Comparison of ENCODE assay signal across 8 cellular contexts in genomic region chr9:128551652-128552152, GRCh38. TPM values are rescaled to one million over a fixed set of nuclear protein-coding genes. Genes with fewer than 3 reads are reported as not detected.
DNase-seq lines count a peak whose midpoint lies in the region; ATAC-seq and TF ChIP-seq lines count a peak whose summit lies in the region.

No MANE protein-coding gene starts in this region.

- peaks cover 0 to 4% (median 0%) of the 10 kb centered on the region in 3 donors for H3K36me3 Mint-ChIP-seq in CD8-positive, alpha-beta memory T cell
- H3K36me3 Mint-ChIP-seq in naive B cell = no peaks in the 10 kb centered on the region

- intact Hi-C loops in IMR-90 (cut with micrococcal nuclease) (no loop called here), colonic mucosa (cut with DNase I) (no loop called here)

- peak overlapping the region; percentile 83 for H3K4ac ChIP-seq in IMR-90 (ENCODE audit: low read depth, low read length)

- peaks cover 0 to 2% of the 10 kb centered on the region in 2 donors for H3K27me3 Mint-ChIP-seq in CD8-positive, alpha-beta memory T cell
- no peaks in the 10 kb centered on the region for H3K27me3 Mint-ChIP-seq in naive B cell

- peaks cover 0 to 45% of the 10 kb centered on the region in 2 experiments; a peak in 2 of 4 replicates for H3K79me1 ChIP-seq in IMR-90 (ENCODE audit: low read depth in 1 of 2, low read length in 2 of 2)

- no peaks in the 10 kb centered on the region for H3K27me3 ChIP-seq in CD8-positive, alpha-beta memory T cell (ENCODE audit: insufficient read depth, low read length, poor library complexity, severe bottlenecking)
- H3K27me3 ChIP-seq in IMR-90 (ENCODE audit: control insufficient read depth, insufficient read depth, low read length) (no peaks in the 10 kb centered on the region), colonic mucosa (no peaks in the 10 kb centered on the region)

- peaks cover 21 to 31% (median 25%) of the 10 kb centered on the region in 3 donors for H3K4me1 Mint-ChIP-seq in CD8-positive, alpha-beta memory T cell
- peaks cover 0 to 14% (median 8%) of the 10 kb centered on the region in 3 donors for H3K4me1 Mint-ChIP-seq in naive B cell

- H3K27ac Mint-ChIP-seq in CD8-positive, alpha-beta memory T cell = peak overlapping the region in 7 of 8 donors; percentile 96 to 100 (median 99)
- H3K27ac Mint-ChIP-seq in naive B cell = peak overlapping the region in 5 of 6 donors; percentile 96 to 98 (median 97)

- TF ChIP-seq CTCF in IMR-90 (conservative IDR thresholded peaks at IDR 0.05; ENCODE audit: low read depth, low read length) = no peak
- no peak for TF ChIP-seq CTCF in colonic mucosa (IDR thresholded peaks at IDR 0.05)

- BruUV-seq in IMR-90 (replicated peaks; lab: Mats Ljungman, UMichigan) = no TSS peak

- H3K27ac ChIP-seq in CD8-positive, alpha-beta memory T cell (ENCODE audit: low read depth, low read length) = peak overlapping the region; percentile 84
- peak overlapping the region; percentile 74 for H3K27ac ChIP-seq in IMR-90 (ENCODE audit: insufficient read depth, low read length)
- peak overlapping the region; percentile 84 for H3K27ac ChIP-seq in colonic mucosa

- TF ChIP-seq POLR2A in IMR-90 (IDR thresholded peaks at IDR 0.05; ENCODE audit: low read depth, low read length) = no peak

- H3K9me3 Mint-ChIP-seq in CD8-positive, alpha-beta memory T cell = no peaks in the 10 kb centered on the region
- no peaks in the 10 kb centered on the region for H3K9me3 Mint-ChIP-seq in naive B cell

- dilution Hi-C loops in IMR-90 (cut with HindIII; ENCODE audit: low sequenced_read_pairs, unreplicated experiment) = no loop called here

- peak overlapping the region; percentile 18; the same call in 1 of the 3 replicates for H2BK15ac ChIP-seq in IMR-90 (ENCODE audit: low read depth, low read length)

- peaks cover 4% of the 10 kb centered on the region; the same call in 1 of the 2 replicates for H3K9me1 ChIP-seq in IMR-90 (ENCODE audit: insufficient read depth, low read length)

- H4K91ac ChIP-seq in IMR-90 (ENCODE audit: insufficient read depth, low read depth, low read length) = peak overlapping the region; percentile 82

- H3K18ac ChIP-seq in IMR-90 (ENCODE audit: low read depth, low read length) = peak overlapping the region; percentile 80

- H3K4me1 ChIP-seq in CD8-positive, alpha-beta memory T cell (ENCODE audit: insufficient read depth, low read length) = peaks cover 59% of the 10 kb centered on the region
- peaks cover 13% of the 10 kb centered on the region for H3K4me1 ChIP-seq in IMR-90 (ENCODE audit: control insufficient read depth, insufficient read depth, low read length)
- H3K4me1 ChIP-seq in colonic mucosa = peaks cover 10% of the 10 kb centered on the region

- no peak for DNase-seq in CD8-positive, alpha-beta memory T cell
- no peak for DNase-seq in IMR-90
- no peak for DNase-seq in colonic mucosa
- DNase-seq in naive B cell = no peak
- no peak for DNase-seq in SIG-M5 (lab: John Stamatoyannopoulos, UW)
- DNase-seq in LoVo (ENCODE audit: low spot score) = no peak
- DNase-seq in activated CD4-positive, CD25-positive, alpha-beta regulatory T cell treated with anti-CD3 and anti-CD28 coated beads, Interleukin-2, amount 50 U/mL, for 72 hours = no peak

- WGBS in IMR-90 (ENCODE audit: extremely low coverage in 2 of 2, insufficient read length in 1 of 2), 2 experiments = 0% methylated on average over 5 of the region's 22 CpGs; no CpG with 5 or more reads in 1 of the 2 experiments

- H3K56ac ChIP-seq in IMR-90 (ENCODE audit: extremely low read depth, insufficient read depth, low read length) = peak overlapping the region; percentile 77

- peak overlapping the region; percentile 92 for H2BK5ac ChIP-seq in IMR-90 (ENCODE audit: low read depth, low read length, poor library complexity, severe bottlenecking)

- H2AK9ac ChIP-seq in IMR-90 (replicated peaks; ENCODE audit: low read depth, low read length, poor library complexity) = peak overlapping the region; percentile 94

- TF ChIP-seq RAD21 in IMR-90 (IDR thresholded peaks at IDR 0.05; ENCODE audit: low read length) = no peak

- peak overlapping the region; percentile 31; the same call in 1 of the 2 replicates for H2AK5ac ChIP-seq in IMR-90 (ENCODE audit: low read depth, low read length)

- no peak for ATAC-seq in IMR-90 (ENCODE audit: low read depth)
- ATAC-seq in naive B cell (ENCODE audit: low read depth in 2 of 2) = no peak
- ATAC-seq in HG03159 (IDR thresholded peaks at IDR 0.05; ENCODE audit: unreplicated experiment) = no peak

- H3K4me2 ChIP-seq in IMR-90 (ENCODE audit: low read depth, low read length) = peak overlapping the region; percentile 88

- H3K4me3 ChIP-seq in CD8-positive, alpha-beta memory T cell (ENCODE audit: low read length) = peak overlapping the region; percentile 76
- H3K4me3 ChIP-seq in IMR-90 (ENCODE audit: insufficient read depth, low read depth, low read length) (peak overlapping the region; percentile 68), colonic mucosa (peak overlapping the region; percentile 69)

- POLR2A ChIA-PET in CD8-positive, alpha-beta memory T cell (lab: Charles Lee) = interaction anchor here (0.7 to 3.2 kb wide), 7 partner anchors 10 to 1290 kb away, joined by 3 to 12 read pairs (median 4); partner anchors contain the start of genes ENDOG, GLE1 and SET
- POLR2A ChIA-PET in IMR-90 (lab: Charles Lee; ENCODE audit: unreplicated experiment) = interaction anchor here (0.6 kb wide), 3 partner anchors 43 to 411 kb away, joined by 3 to 12 read pairs (median 6); no protein-coding TSS in a partner anchor

- peaks cover 32% of the 10 kb centered on the region for H4K20me1 ChIP-seq in IMR-90 (ENCODE audit: insufficient read depth, low read length)

- peak overlapping the region in 6 of 7 donors; percentile 90 to 98 (median 94) for H3K4me3 Mint-ChIP-seq in CD8-positive, alpha-beta memory T cell
- peak overlapping the region in 6 of 8 donors; percentile 89 to 97 (median 96) for H3K4me3 Mint-ChIP-seq in naive B cell

- no peaks in the 10 kb centered on the region for H3K36me3 ChIP-seq in CD8-positive, alpha-beta memory T cell (ENCODE audit: insufficient read depth, low read length)
- H3K36me3 ChIP-seq in IMR-90 (ENCODE audit: control insufficient read depth, insufficient read depth, low read length) = no peaks in the 10 kb centered on the region
- no peaks in the 10 kb centered on the region for H3K36me3 ChIP-seq in colonic mucosa

- H3K9me3 ChIP-seq in CD8-positive, alpha-beta memory T cell (ENCODE audit: low read length) = no peaks in the 10 kb centered on the region
- H3K9me3 ChIP-seq in IMR-90 (ENCODE audit: control insufficient read depth, insufficient read depth, low read length) = no peaks in the 10 kb centered on the region
- H3K9me3 ChIP-seq in colonic mucosa = no peaks in the 10 kb centered on the region

- CTCF ChIA-PET in CD8-positive, alpha-beta memory T cell (lab: Charles Lee) = interaction anchor here (0.9 to 1.6 kb wide), 4 partner anchors 20 to 132 kb away, joined by 3 to 4 read pairs (median 4); no protein-coding TSS in a partner anchor
- CTCF ChIA-PET in IMR-90 (lab: Yijun Ruan, JAX) = no interaction called here

- H2BK20ac ChIP-seq in IMR-90 (ENCODE audit: low read depth, low read length) = peak overlapping the region; percentile 14; the same call in 1 of the 2 replicates

- H4K8ac ChIP-seq in IMR-90 (ENCODE audit: low read depth in 2 of 2, low read length in 2 of 2) = peak overlapping the region; percentile 71 to 93

- peak overlapping the region; percentile 98 for H2AFZ ChIP-seq in IMR-90 (replicated peaks; ENCODE audit: low read length, poor library complexity)

- in situ Hi-C loops in IMR-90 (cut with MboI; ENCODE audit: low sequenced_read_pairs) = loop anchor here (10.0 kb wide), 1 partner anchor 257 kb away; no protein-coding TSS in a partner anchor

- H2BK120ac ChIP-seq in IMR-90 (ENCODE audit: low read depth, low read length) = peak overlapping the region; percentile 81

- H3K23ac ChIP-seq in IMR-90 (ENCODE audit: low read depth, low read length) = peak overlapping the region; percentile 72

- H3K14ac ChIP-seq in IMR-90 (replicated peaks; ENCODE audit: low read depth, low read length) = peak overlapping the region; percentile 80

- H3K9ac ChIP-seq in IMR-90 (ENCODE audit: low read depth, low read length) (peak overlapping the region; percentile 84), colonic mucosa (ENCODE audit: low read depth in 2 of 2, low read length in 2 of 2) (peak overlapping the region; percentile 30 to 76)

- peak overlapping the region; percentile 68 for H4K5ac ChIP-seq in IMR-90 (ENCODE audit: low read depth, low read length)

TF ChIP-seq in IMR-90, 13 proteins besides CTCF, POLR2A, EP300 and RAD21:
- TF ChIP-seq MAZ (IDR thresholded peaks at IDR 0.05; ENCODE audit: borderline replicate concordance, low read depth, low read length) (no peak), RCOR1 (IDR thresholded peaks at IDR 0.05; ENCODE audit: insufficient replicate concordance, low read length) (peak; percentile 41), FOS (IDR thresholded peaks at IDR 0.05; ENCODE audit: low read depth, low read length) (no peak), SMC3 (IDR thresholded peaks at IDR 0.05; ENCODE audit: low read depth, low read length) (no peak)

RNA-seq across cellular contexts. Expression of gene SPTAN1, which starts 0.7 kb away (rescaled TPM):
- total RNA-seq in CD8-positive, alpha-beta memory T cell = 100 to 1,000 TPM; 195 to 203 TPM
- polyA plus RNA-seq in CD8-positive, alpha-beta memory T cell = 132 TPM
- 327 and 345 TPM in 2 replicates for total RNA-seq in IMR-90 (2012; rRNA removed)
- polyA plus RNA-seq in IMR-90 (2012; rRNA removed) = 275 and 316 TPM in 2 replicates
- polyA plus RNA-seq in IMR-90 (2012; cell fraction: cytosol; rRNA removed) = 177 and 253 TPM in 2 replicates
- polyA plus RNA-seq in IMR-90 (2012; cell fraction: nucleus; rRNA removed; ENCODE audit: low replicate concordance) = 798 and 1,000 TPM in 2 replicates
- total RNA-seq in colonic mucosa = 100 to 1,000 TPM; 263 to 282 TPM
- polyA plus RNA-seq in naive B cell (ENCODE audit: low read depth in 6 of 6) = 10 to 100 TPM in 5 of 6 donors, 1 to 10 TPM in 1; 2.3 to 72.4 (median 31.4) TPM

RNA-seq across cellular contexts. Expression of gene GLE1, which starts 47.2 kb away (rescaled TPM):
- 10 to 100 TPM; 48.7 to 51.9 TPM for total RNA-seq in CD8-positive, alpha-beta memory T cell
- 35.1 TPM for polyA plus RNA-seq in CD8-positive, alpha-beta memory T cell
- total RNA-seq in IMR-90 (2012; rRNA removed) (35.3 and 39.4 TPM in 2 replicates), colonic mucosa (10 to 100 TPM; 30.7 to 44.5 TPM)
- polyA plus RNA-seq in IMR-90 (2012; rRNA removed) (13.2 and 14.3 TPM in 2 replicates), naive B cell (ENCODE audit: low read depth in 6 of 6) (10 to 100 TPM; 18.8 to 34.3 (median 28.5) TPM)
- 7.3 and 10.2 TPM in 2 replicates for polyA plus RNA-seq in IMR-90 (2012; cell fraction: cytosol; rRNA removed)
- polyA plus RNA-seq in IMR-90 (2012; cell fraction: nucleus; rRNA removed; ENCODE audit: low replicate concordance) = 9.6 and 15.5 TPM in 2 replicates
